ENCODE assay signal across 9 cellular contexts in the genomic region with DNA sequence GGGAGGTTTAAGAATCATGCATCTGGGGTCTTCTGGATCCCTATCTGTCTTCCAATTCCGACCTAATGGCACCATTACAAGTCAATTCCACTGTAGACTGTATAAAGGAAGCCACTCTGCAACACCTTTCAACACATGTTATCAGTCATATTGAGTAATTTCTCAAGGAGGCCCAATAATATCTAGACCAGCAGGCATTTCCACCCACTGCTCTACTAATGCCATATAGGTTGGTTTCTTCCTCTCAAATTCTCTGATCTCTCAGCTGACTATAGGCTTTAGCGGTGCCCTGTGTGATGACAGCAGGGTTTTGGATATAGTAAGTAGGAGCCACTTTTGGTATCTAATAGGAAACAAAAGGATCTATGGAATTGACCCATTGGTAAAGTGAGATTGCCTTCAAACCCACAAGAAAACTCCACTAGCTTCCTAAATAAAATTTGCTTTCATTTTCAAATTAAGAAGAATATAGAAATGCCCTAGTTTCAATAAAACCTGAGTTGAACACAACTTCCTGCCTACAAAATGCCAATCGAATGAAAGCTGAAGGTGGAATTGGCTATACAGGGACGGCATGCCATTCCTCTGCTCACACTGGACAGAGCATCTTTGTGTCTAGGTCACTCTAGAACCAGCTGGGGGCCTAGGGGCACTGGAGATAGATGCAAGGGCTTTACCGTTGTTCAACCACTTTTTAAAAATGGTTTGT. TPM values are rescaled to one million over a fixed set of nuclear protein-coding genes. Genes with fewer than 3 reads are reported as not detected.
DNase-seq lines count a peak whose midpoint lies in the region; ATAC-seq and TF ChIP-seq lines count a peak whose summit lies in the region.
"Had no signal": no experiment of that assay in that cellular context is flagged by ENCODE, and none has a peak within 500 bp of the region (broad histone marks: within the 10 kb centered on the region; RNA-seq: fewer than 3 reads in every experiment).

No MANE protein-coding gene starts in this region.

- H3K4me1 ChIP-seq in lung (ENCODE audit: control insufficient read depth in 2 of 2, insufficient read depth in 2 of 2, low read length in 2 of 2), result peaks cover 0 to 6% of the 10 kb centered on the region in 2 donors

- 39 to 58% methylated on average over 5 of the region's 5 CpGs for WGBS in lung, 2 donors

- peaks cover 9% of the 10 kb centered on the region for H3K27me3 Mint-ChIP-seq in activated naive CD4-positive, alpha-beta T cell treated with anti-CD3 and anti-CD28 coated beads, Interleukin-2, amount 10 ng/mL, durations not matched to agents 7 days and 5 days
- no peaks in the 10 kb centered on the region for H3K27me3 Mint-ChIP-seq in type B pancreatic cell

- CTCF ChIA-PET in activated naive CD4-positive, alpha-beta T cell treated with anti-CD3 and anti-CD28 coated beads, Interleukin-2, amount 10 ng/mL, durations not matched to agents 7 days and 5 days (lab: Charles Lee), result interaction anchor here (0.6 to 2.0 kb wide), 9 partner anchors 12 to 183 kb away, joined by 3 to 9 read pairs (median 4); a partner anchor contains a TSS

- no peaks in the 10 kb centered on the region for H3K36me3 ChIP-seq in lung (ENCODE audit: control insufficient read depth in 2 of 2, insufficient read depth in 2 of 2, low read length in 2 of 2)

- peaks cover 50% of the 10 kb centered on the region for H3K4me1 Mint-ChIP-seq in activated naive CD4-positive, alpha-beta T cell treated with anti-CD3 and anti-CD28 coated beads, Interleukin-2, amount 10 ng/mL, durations not matched to agents 7 days and 5 days
- H3K4me1 Mint-ChIP-seq in type B pancreatic cell (ENCODE audit: unreplicated experiment), result peaks cover 19% of the 10 kb centered on the region

- DNase-seq in activated naive CD4-positive, alpha-beta T cell treated with anti-CD3 and anti-CD28 coated beads, Interleukin-2, amount 10 ng/mL, durations not matched to agents 7 days and 5 days, result peak; percentile 36
- DNase-seq in activated naive CD4-positive, alpha-beta T cell (lab: John Stamatoyannopoulos, UW), result no peak
- DNase-seq in activated naive CD4-positive, alpha-beta T cell treated with anti-CD3 and anti-CD28 coated beads, Interleukin-2, amount 50 U/mL, for 16 hours, result peak; percentile 22
- no peak for DNase-seq in lung (ENCODE audit: low spot score)
- no peak for DNase-seq in type B pancreatic cell (ENCODE audit: extremely low spot score, unreplicated experiment)
- no peak for DNase-seq in D341Med (ENCODE audit: low spot score)
- DNase-seq: activated CD8-positive, alpha-beta memory T cell treated with anti-CD3 and anti-CD28 coated beads, Interleukin-2, amount 50 U/mL, for 48 hours had no signal

- H3K27ac ChIP-seq in lung (ENCODE audit: low read depth in 1 of 2, low read length in 1 of 2), result peak overlapping the region; percentile 74 to 80

- TF ChIP-seq CTCF in lung (IDR thresholded peaks at IDR 0.05; ENCODE audit: control extremely low read depth, extremely low read depth) (no peak), type B pancreatic cell (conservative IDR thresholded peaks at IDR 0.05) (no peak)

- H3K36me3 Mint-ChIP-seq in activated naive CD4-positive, alpha-beta T cell treated with anti-CD3 and anti-CD28 coated beads, Interleukin-2, amount 10 ng/mL, durations not matched to agents 7 days and 5 days, result peaks cover 16% of the 10 kb centered on the region
- no peaks in the 10 kb centered on the region for H3K36me3 Mint-ChIP-seq in type B pancreatic cell

- peaks cover 16% of the 10 kb centered on the region for H3K9me3 Mint-ChIP-seq in activated naive CD4-positive, alpha-beta T cell treated with anti-CD3 and anti-CD28 coated beads, Interleukin-2, amount 10 ng/mL, durations not matched to agents 7 days and 5 days
- H3K9me3 Mint-ChIP-seq in type B pancreatic cell, result no peaks in the 10 kb centered on the region

- no peak for ATAC-seq in lung (ENCODE audit: insufficient read depth, low FRiP score)
- no peak for ATAC-seq in GM18511 (IDR thresholded peaks at IDR 0.05; ENCODE audit: unreplicated experiment)
- ATAC-seq in HG02852 (IDR thresholded peaks at IDR 0.05; ENCODE audit: unreplicated experiment), result no peak

- no peak overlapping the region for H3K4me3 ChIP-seq in lung

- no peaks in the 10 kb centered on the region for H3K9me3 ChIP-seq in lung (ENCODE audit: control insufficient read depth in 2 of 2, insufficient read depth in 1 of 2, low read length in 1 of 2)

- peak overlapping the region; percentile 98 for H3K27ac Mint-ChIP-seq in activated naive CD4-positive, alpha-beta T cell treated with anti-CD3 and anti-CD28 coated beads, Interleukin-2, amount 10 ng/mL, durations not matched to agents 7 days and 5 days
- peak overlapping the region; percentile 30 for H3K27ac Mint-ChIP-seq in type B pancreatic cell

- no peaks in the 10 kb centered on the region for H3K27me3 ChIP-seq in lung (ENCODE audit: control insufficient read depth, insufficient read depth)

- H3K4me3 Mint-ChIP-seq in activated naive CD4-positive, alpha-beta T cell treated with anti-CD3 and anti-CD28 coated beads, Interleukin-2, amount 10 ng/mL, durations not matched to agents 7 days and 5 days, result peak overlapping the region; percentile 71
- no peak overlapping the region for H3K4me3 Mint-ChIP-seq in type B pancreatic cell

RNA-seq across cellular contexts. Expression of a gene that starts 12.3 kb away (rescaled TPM):
- total RNA-seq in lung (100 to 1,000 TPM; 492 to 853 TPM), type B pancreatic cell (ENCODE audit: low replicate concordance) (232 and 302 TPM in 2 replicates)
- 100 to 1,000 TPM; 371 to 446 TPM for polyA plus RNA-seq in lung

Comparison
In these comparisons a context has a peak if more than half of its experiments do, and no peak if none do; other contexts are left out.
1. DNase-seq: peak in activated naive CD4-positive, alpha-beta T cell treated with anti-CD3 and anti-CD28 coated beads, Interleukin-2, amount 10 ng/mL, durations not matched to agents 7 days and 5 days (single experiment) and activated naive CD4-positive, alpha-beta T cell treated with anti-CD3 and anti-CD28 coated beads, Interleukin-2, amount 50 U/mL, for 16 hours (single experiment); none in activated naive CD4-positive, alpha-beta T cell (0 of 4), lung (single experiment), type B pancreatic cell (single experiment) and D341Med (single experiment).